1 cellular context compared by ENCODE assay signal in the genomic region with DNA sequence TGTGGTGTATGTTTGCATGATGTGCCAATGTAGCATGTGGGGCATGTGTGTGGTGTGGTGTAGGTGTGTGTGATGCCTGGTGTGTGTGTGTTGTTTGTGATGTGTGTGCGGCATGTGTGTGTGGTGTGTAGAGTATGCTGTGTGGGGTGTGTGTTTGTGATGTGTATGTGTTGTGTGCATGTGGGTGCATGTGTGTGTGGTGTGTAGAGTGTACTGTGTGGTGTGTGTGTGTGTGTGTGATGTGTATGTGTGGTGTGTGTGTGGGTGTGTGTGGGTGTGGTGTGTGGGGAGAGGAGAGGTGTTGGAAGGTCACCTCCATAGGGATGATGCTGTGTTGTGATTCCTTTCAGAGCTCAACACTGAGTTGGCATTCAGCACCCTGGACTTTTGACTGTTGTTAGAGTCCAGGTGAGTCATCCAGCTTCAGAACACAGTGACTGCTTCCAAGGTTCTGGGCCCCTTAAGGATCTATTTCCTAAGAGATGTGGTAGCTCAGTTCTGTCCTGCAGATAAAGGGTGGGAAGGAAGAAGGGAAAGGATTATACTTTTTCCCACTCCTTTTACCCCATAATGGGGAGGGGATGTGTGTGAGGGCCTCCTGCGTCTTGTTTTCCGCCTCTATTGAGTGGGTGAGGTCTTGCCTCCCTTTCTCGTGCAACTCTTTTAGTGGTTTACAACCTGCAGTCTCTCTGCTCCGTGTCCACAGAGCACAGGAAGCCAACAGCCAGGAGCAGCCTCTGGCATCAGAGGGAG.
TF ChIP-seq lines count a peak whose summit lies in the region.

No MANE protein-coding gene starts in this region.

TF ChIP-seq in A549, 52 proteins besides CTCF, POLR2A, EP300 and RAD21 (continued from another document):
- TF ChIP-seq, protein P1, sequence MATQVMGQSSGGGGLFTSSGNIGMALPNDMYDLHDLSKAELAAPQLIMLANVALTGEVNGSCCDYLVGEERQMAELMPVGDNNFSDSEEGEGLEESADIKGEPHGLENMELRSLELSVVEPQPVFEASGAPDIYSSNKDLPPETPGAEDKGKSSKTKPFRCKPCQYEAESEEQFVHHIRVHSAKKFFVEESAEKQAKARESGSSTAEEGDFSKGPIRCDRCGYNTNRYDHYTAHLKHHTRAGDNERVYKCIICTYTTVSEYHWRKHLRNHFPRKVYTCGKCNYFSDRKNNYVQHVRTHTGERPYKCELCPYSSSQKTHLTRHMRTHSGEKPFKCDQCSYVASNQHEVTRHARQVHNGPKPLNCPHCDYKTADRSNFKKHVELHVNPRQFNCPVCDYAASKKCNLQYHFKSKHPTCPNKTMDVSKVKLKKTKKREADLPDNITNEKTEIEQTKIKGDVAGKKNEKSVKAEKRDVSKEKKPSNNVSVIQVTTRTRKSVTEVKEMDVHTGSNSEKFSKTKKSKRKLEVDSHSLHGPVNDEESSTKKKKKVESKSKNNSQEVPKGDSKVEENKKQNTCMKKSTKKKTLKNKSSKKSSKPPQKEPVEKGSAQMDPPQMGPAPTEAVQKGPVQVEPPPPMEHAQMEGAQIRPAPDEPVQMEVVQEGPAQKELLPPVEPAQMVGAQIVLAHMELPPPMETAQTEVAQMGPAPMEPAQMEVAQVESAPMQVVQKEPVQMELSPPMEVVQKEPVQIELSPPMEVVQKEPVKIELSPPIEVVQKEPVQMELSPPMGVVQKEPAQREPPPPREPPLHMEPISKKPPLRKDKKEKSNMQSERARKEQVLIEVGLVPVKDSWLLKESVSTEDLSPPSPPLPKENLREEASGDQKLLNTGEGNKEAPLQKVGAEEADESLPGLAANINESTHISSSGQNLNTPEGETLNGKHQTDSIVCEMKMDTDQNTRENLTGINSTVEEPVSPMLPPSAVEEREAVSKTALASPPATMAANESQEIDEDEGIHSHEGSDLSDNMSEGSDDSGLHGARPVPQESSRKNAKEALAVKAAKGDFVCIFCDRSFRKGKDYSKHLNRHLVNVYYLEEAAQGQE (IDR thresholded peaks at IDR 0.05) = peak; percentile 42; the same call in 1 of the 2 replicates
- TF ChIP-seq ZFP36 (IDR thresholded peaks at IDR 0.05; ENCODE audit: borderline replicate concordance, partially characterized antibody) (no peak), CEBPB (IDR thresholded peaks at IDR 0.05) (no peak)
